Comparison of ENCODE assay signal across 8 cellular contexts in the genomic region with DNA sequence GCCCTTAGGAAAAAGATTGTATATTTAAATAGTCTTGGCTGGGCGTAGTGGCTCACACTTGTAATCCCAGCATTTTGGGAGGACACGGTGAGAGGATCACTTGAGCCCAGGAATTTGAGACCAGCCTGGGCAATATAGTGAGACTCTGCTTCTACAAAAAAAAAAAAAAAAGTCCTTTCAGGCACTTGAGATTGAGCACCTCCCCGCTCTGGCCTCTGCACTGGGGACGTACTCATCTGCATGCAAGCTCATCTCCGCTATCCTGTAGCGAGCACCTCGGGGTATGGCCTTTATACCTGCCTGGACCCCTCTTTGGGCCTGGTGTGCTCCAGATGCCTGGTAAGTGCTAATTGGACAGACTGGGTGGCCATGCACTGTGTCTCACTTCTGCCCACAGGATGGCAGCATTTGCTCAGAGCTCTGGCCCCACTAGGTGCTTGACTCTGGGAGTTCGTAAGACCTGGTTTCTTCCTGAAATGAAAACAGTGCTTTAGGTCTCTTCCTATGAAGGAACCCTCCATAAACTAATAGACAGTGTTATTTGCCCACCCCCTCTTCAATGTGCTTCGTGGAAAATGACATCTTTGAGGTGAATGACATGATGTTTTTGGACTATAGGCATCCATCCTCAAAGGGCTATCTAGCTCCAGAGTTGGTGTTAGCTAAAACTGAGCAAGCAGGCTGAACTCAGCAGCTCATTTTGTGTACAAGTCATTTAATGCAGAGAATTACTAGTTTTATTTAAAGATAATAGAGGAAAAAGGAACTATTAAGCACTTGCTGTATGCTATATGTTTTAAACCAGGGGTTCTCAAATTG.
DNase-seq lines count a peak whose midpoint lies in the region; ATAC-seq and TF ChIP-seq lines count a peak whose summit lies in the region.

No MANE protein-coding gene starts in this region.

- ATAC-seq in HG03432 (IDR thresholded peaks at IDR 0.05; ENCODE audit: unreplicated experiment) = peak; percentile 72
- peak; percentile 98 to 99 for ATAC-seq in lower lobe of right lung
- ATAC-seq in HG03378 (IDR thresholded peaks at IDR 0.05; ENCODE audit: unreplicated experiment) = no peak

- no peaks in the 10 kb centered on the region for H3K36me3 ChIP-seq in lower lobe of right lung

- H3K27ac ChIP-seq in dorsolateral prefrontal cortex = no peak overlapping the region
- H3K27ac ChIP-seq in lower lobe of right lung = no peak overlapping the region

- H3K27me3 ChIP-seq in dorsolateral prefrontal cortex = no peaks in the 10 kb centered on the region
- no peaks in the 10 kb centered on the region for H3K27me3 ChIP-seq in lower lobe of right lung (ENCODE audit: low read depth)

- peak; percentile 37 to 91 (median 78) for TF ChIP-seq CTCF in dorsolateral prefrontal cortex (IDR thresholded peaks at IDR 0.05 in 54 of 56, conservative IDR thresholded peaks at IDR 0.05 in 2 of 56; ENCODE audit: low read depth in 1 of 56, partially characterized antibody in 56 of 56)
- peak; percentile 81 for TF ChIP-seq CTCF in lower lobe of right lung (IDR thresholded peaks at IDR 0.05)

- intact Hi-C loops in dorsolateral prefrontal cortex (cut with DNase I) (loop anchor here (1.0 to 5.0 kb wide), 5 partner anchors 112 to 275 kb away; partner anchors contain the start of genes PMVK (in 1 of the 2) and UBE2Q1 (in 1 of the 2)), lower lobe of right lung (cut with DNase I) (no loop called here)

- no peaks in the 10 kb centered on the region for H3K4me1 ChIP-seq in lower lobe of right lung

- no peaks in the 10 kb centered on the region for H3K9me3 ChIP-seq in lower lobe of right lung

- DNase-seq in DMS53 (lab: John Stamatoyannopoulos, UW) = peak; percentile 90
- DNase-seq in NCI-H526 (lab: John Stamatoyannopoulos, UW) = peak; percentile 95 to 98
- peak; percentile 72 to 76 for DNase-seq in activated CD4-positive, alpha-beta T cell treated with anti-CD3 and anti-CD28 coated beads, Interleukin-2, amount 50 U/mL, for 4 hours
- peak; percentile 54 to 85 (median 80) for DNase-seq in dorsolateral prefrontal cortex
- DNase-seq in lower lobe of right lung = peak; percentile 80
- peak; percentile 33 for DNase-seq in stimulated activated CD8-positive, alpha-beta memory T cell treated with anti-CD3 and anti-CD28 coated beads, Interleukin-12 subunit alpha, Interleukin-12 subunit beta, amount 100 ng/mL, for 24 hours (ENCODE audit: extremely low read depth)

- H3K4me3 ChIP-seq in dorsolateral prefrontal cortex = no peak overlapping the region
- H3K4me3 ChIP-seq in lower lobe of right lung = no peak overlapping the region

Comparison
In these comparisons a context has a peak if more than half of its experiments do, and no peak if none do; other contexts are left out.
1. DNase-seq: peak in every context shown above with its lines; median percentile 96 in NCI-H526; 90 in DMS53; 80 in dorsolateral prefrontal cortex; 80 in lower lobe of right lung; 74 in activated CD4-positive, alpha-beta T cell treated with anti-CD3 and anti-CD28 coated beads, Interleukin-2, amount 50 U/mL, for 4 hours; 33 in stimulated activated CD8-positive, alpha-beta memory T cell treated with anti-CD3 and anti-CD28 coated beads, Interleukin-12 subunit alpha, Interleukin-12 subunit beta, amount 100 ng/mL, for 24 hours.